ENCODE assay signal across 14 cellular contexts in genomic region chr3:34283743-34284142, GRCh38.
DNase-seq lines count a peak whose midpoint lies in the region; ATAC-seq and TF ChIP-seq lines count a peak whose summit lies in the region.
"Had no signal": no experiment of that assay in that cellular context is flagged by ENCODE, and none has a peak within 500 bp of the region (broad histone marks: within the 10 kb centered on the region; RNA-seq: fewer than 3 reads in every experiment).

No MANE protein-coding gene starts in this region.

- H2AFZ ChIP-seq in smooth muscle cell (ENCODE audit: low read depth): peak overlapping the region; percentile 16

- no peak overlapping the region for H3K9ac ChIP-seq in smooth muscle cell (ENCODE audit: low read depth)

- no peak overlapping the region for H3K4me3 Mint-ChIP-seq in brain
- H3K4me3 Mint-ChIP-seq: CD4-positive, alpha-beta T cell; H9; IgD-negative memory B cell had no signal

- H3K27ac ChIP-seq in A673 (ENCODE audit: low read depth, low read length, poor library complexity, severe bottlenecking) (peak overlapping the region; percentile 84), smooth muscle cell (ENCODE audit: low read depth) (no peak overlapping the region)
- H3K27ac ChIP-seq: C4-2B had no signal

- H3K9me3 ChIP-seq in A673 (ENCODE audit: low read depth, low read length, poor library complexity, severe bottlenecking) (no peaks in the 10 kb centered on the region), smooth muscle cell (replicated peaks; ENCODE audit: low read depth) (no peaks in the 10 kb centered on the region)
- H3K9me3 ChIP-seq: Caco-2 had no signal

- no peaks in the 10 kb centered on the region for H3K27me3 Mint-ChIP-seq in brain
- H3K27me3 Mint-ChIP-seq: CD4-positive, alpha-beta T cell; IgD-negative memory B cell had no signal

- H3K4me3 ChIP-seq in A673 (ENCODE audit: low read depth, low read length, poor library complexity, severe bottlenecking): no peak overlapping the region
- H3K4me3 ChIP-seq in LNCaP clone FGC (ENCODE audit: low read depth, low read length): no peak overlapping the region
- H3K4me3 ChIP-seq in smooth muscle cell: no peak overlapping the region

- no peaks in the 10 kb centered on the region for H3F3A ChIP-seq in smooth muscle cell (ENCODE audit: low read depth)

- H3K4me2 ChIP-seq in smooth muscle cell: no peak overlapping the region

- peaks cover 22% of the 10 kb centered on the region for H3K4me1 Mint-ChIP-seq in brain

- ATAC-seq in HG02973 (IDR thresholded peaks at IDR 0.05; ENCODE audit: unreplicated experiment) (no peak), HG03442 (IDR thresholded peaks at IDR 0.05; ENCODE audit: unreplicated experiment) (no peak), HG02610 (IDR thresholded peaks at IDR 0.05; ENCODE audit: unreplicated experiment) (no peak)
- ATAC-seq: HepG2 had no signal

- H3K79me2 ChIP-seq in smooth muscle cell (ENCODE audit: low read depth): no peaks in the 10 kb centered on the region

- DNase-seq in A673 (ENCODE audit: low spot score): no peak
- peak; percentile 56 for DNase-seq in LNCaP clone FGC (ENCODE audit: low read depth)
- DNase-seq in smooth muscle cell (lab: John Stamatoyannopoulos, UW; ENCODE audit: unreplicated experiment): no peak
- DNase-seq: AML-193; Caco-2; CD4-positive, alpha-beta T cell; H9 had no signal

- peaks cover 6% of the 10 kb centered on the region for H3K36me3 ChIP-seq in A673 (ENCODE audit: insufficient read depth, low read length, poor library complexity, severe bottlenecking)
- no peaks in the 10 kb centered on the region for H3K36me3 ChIP-seq in smooth muscle cell (ENCODE audit: low read depth)

- TF ChIP-seq CTCF in A673 (conservative IDR thresholded peaks at IDR 0.05; ENCODE audit: low read depth, low read length) (no peak), LNCaP clone FGC (IDR thresholded peaks at IDR 0.05; ENCODE audit: control insufficient read depth, extremely low read depth, insufficient read depth) (no peak), brain (conservative IDR thresholded peaks at IDR 0.05) (no peak), smooth muscle cell (IDR thresholded peaks at IDR 0.05; ENCODE audit: borderline replicate concordance, insufficient read depth, poor library complexity, severe bottlenecking) (no peak)

- H3K9me3 Mint-ChIP-seq in brain: peaks cover 0 to 3% (median 0%) of the 10 kb centered on the region in 5 experiments
- H3K9me3 Mint-ChIP-seq: CD4-positive, alpha-beta T cell; H9 had no signal

- peak overlapping the region in 3 of 5 experiments; percentile 33 to 50 (median 38) for H3K27ac Mint-ChIP-seq in brain
- H3K27ac Mint-ChIP-seq: CD4-positive, alpha-beta T cell; H9; IgD-negative memory B cell had no signal

- no peaks in the 10 kb centered on the region for H3K36me3 Mint-ChIP-seq in brain

- CTCF ChIA-PET in A673 (lab: Charles Lee): no interaction called here

- intact Hi-C loops in A673 (cut with micrococcal nuclease; ENCODE audit: unreplicated experiment): no loop called here

- BruUV-seq in A673 (replicated peaks; lab: Mats Ljungman, UMichigan): no TSS peak

- H3K27me3 ChIP-seq in A673 (replicated peaks; ENCODE audit: insufficient read depth, low read depth, low read length, poor library complexity): no peaks in the 10 kb centered on the region
- H3K27me3 ChIP-seq in smooth muscle cell (ENCODE audit: low read depth): no peaks in the 10 kb centered on the region

- peaks cover 41% of the 10 kb centered on the region for H3K4me1 ChIP-seq in A673 (ENCODE audit: insufficient read depth, low read length, poor library complexity, severe bottlenecking)
- H3K4me1 ChIP-seq in smooth muscle cell (ENCODE audit: low read depth): no peaks in the 10 kb centered on the region
- H3K4me1 ChIP-seq: Caco-2 had no signal

- WGBS in smooth muscle cell (ENCODE audit: low lambda C conversion rate): 19% methylated on average over 3 of the region's 3 CpGs

- no peaks in the 10 kb centered on the region for H4K20me1 ChIP-seq in smooth muscle cell (ENCODE audit: low read depth)

- POLR2A ChIA-PET in A673 (lab: Charles Lee; ENCODE audit: low non-redundant PET): no interaction called here
